8 cellular contexts compared by ENCODE assay signal in the genomic region with DNA sequence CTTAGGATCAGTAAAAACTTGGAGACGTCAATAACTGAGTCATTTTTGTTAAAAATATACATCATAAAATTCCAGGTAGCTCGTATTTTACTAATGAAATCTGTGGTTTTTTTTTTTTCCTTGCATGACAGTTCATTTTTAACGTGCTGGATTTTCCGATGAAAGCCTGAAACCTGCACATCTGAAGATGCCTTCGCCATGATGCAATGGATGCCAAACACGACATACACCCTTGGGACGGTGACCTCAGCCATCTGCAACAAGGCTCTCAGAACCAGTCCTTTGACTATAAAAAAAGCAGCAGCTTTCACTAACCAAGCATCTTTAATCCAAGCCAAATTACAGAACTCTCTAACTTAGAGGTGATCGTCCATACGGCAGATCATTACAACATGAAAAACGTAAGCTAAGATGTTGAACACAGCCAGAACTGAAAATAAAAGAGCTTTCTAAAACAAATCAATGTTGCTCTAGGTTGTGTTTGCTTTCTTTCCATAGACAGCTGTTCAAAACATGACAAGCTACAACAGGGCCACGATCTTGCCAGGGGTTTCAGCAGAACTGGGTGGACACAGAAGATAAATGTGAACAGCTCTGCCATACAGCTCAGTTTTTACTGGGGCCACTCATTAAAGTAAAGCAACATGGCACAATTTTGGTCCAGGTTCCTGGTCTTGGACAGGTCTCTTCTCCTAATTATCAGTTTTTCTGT. TPM values are rescaled to one million over a fixed set of nuclear protein-coding genes. Genes with fewer than 3 reads are reported as not detected.
A peak's percentile ranks its signal among the peaks of the same experiment; 100 is the strongest.
DNase-seq lines count a peak whose midpoint lies in the region; ATAC-seq and TF ChIP-seq lines count a peak whose summit lies in the region.

No MANE protein-coding gene starts in this region.

- peak; percentile 6 for ATAC-seq in GM21619 (IDR thresholded peaks at IDR 0.05; ENCODE audit: unreplicated experiment)
- ATAC-seq in heart right ventricle, result peak in 6 of 8 donors; percentile 27 to 58 (median 49)

- H3K4me3 ChIP-seq in GM06990 (replicated peaks; ENCODE audit: low read depth, low read length), result peak overlapping the region; percentile 43
- peak overlapping the region; percentile 73 for H3K4me3 ChIP-seq in OCI-LY3 (ENCODE audit: low read length)
- peak overlapping the region in 4 of 10 donors; percentile 3 to 20 (median 10) for H3K4me3 ChIP-seq in heart right ventricle

- peak overlapping the region; percentile 72 for H3K9ac ChIP-seq in OCI-LY3 (ENCODE audit: low read length)

- peaks cover 71% of the 10 kb centered on the region for H3K4me1 ChIP-seq in OCI-LY3 (ENCODE audit: low read length)
- H3K4me1 ChIP-seq in heart right ventricle, result peaks cover 0 to 72% (median 23%) of the 10 kb centered on the region in 9 donors

- DNase-seq in GM06990 (ENCODE audit: extremely low read depth, insufficient read length) (no peak), heart right ventricle (no peak), DMS53 (lab: John Stamatoyannopoulos, UW) (no peak), iPS-NIHi11 (ENCODE audit: low spot score) (no peak), H4 (ENCODE audit: low spot score) (no peak), T-helper 9 cell (no peak)

- no peaks in the 10 kb centered on the region for H3K9me3 ChIP-seq in OCI-LY3 (ENCODE audit: insufficient read depth, low read length)
- no peaks in the 10 kb centered on the region for H3K9me3 ChIP-seq in heart right ventricle

- no peaks in the 10 kb centered on the region for H3K27me3 ChIP-seq in GM06990 (replicated peaks; ENCODE audit: control insufficient read depth, insufficient read depth, low read length)
- no peaks in the 10 kb centered on the region for H3K27me3 ChIP-seq in OCI-LY3 (ENCODE audit: low read depth, low read length)
- H3K27me3 ChIP-seq in heart right ventricle, result no peaks in the 10 kb centered on the region

- H3K4me2 ChIP-seq in OCI-LY3 (ENCODE audit: low read length), result peak overlapping the region; percentile 99

- TF ChIP-seq CTCF in GM06990 (IDR thresholded peaks at IDR 0.05; ENCODE audit: insufficient read depth, low read length, poor library complexity, severe bottlenecking) (no peak), OCI-LY3 (IDR thresholded peaks at IDR 0.05; ENCODE audit: low read depth, low read length) (no peak), heart right ventricle (IDR thresholded peaks at IDR 0.05) (no peak)

- H3K36me3 ChIP-seq in GM06990 (ENCODE audit: control insufficient read depth, insufficient read depth, low read length), result peaks cover 6% of the 10 kb centered on the region
- peaks cover 60% of the 10 kb centered on the region for H3K36me3 ChIP-seq in OCI-LY3 (replicated peaks; ENCODE audit: low read depth, low read length)
- peaks cover 0 to 21% (median 0%) of the 10 kb centered on the region in 9 donors for H3K36me3 ChIP-seq in heart right ventricle

- peaks cover 98% of the 10 kb centered on the region for H3K79me2 ChIP-seq in OCI-LY3 (ENCODE audit: low read length)

- WGBS in heart right ventricle, 2 donors, result 57 to 58% methylated on average over 11 of the region's 11 CpGs

- no peak overlapping the region for H2AFZ ChIP-seq in OCI-LY3 (ENCODE audit: low read depth, low read length)

- intact Hi-C loops in heart right ventricle (cut with DNase I), result no loop called here

- H4K20me1 ChIP-seq in OCI-LY3 (ENCODE audit: insufficient read depth, low read length), result peaks cover 83% of the 10 kb centered on the region

- peak overlapping the region; percentile 96 for H3K27ac ChIP-seq in OCI-LY3 (ENCODE audit: low read length)
- peak overlapping the region in 7 of 10 donors; percentile 4 to 79 (median 31) for H3K27ac ChIP-seq in heart right ventricle

RNA-seq across cellular contexts. Expression of a gene that starts 7.8 kb away (rescaled TPM):
- total RNA-seq in heart right ventricle, result 10 to 100 TPM; 20.2 to 38.7 (median 26.6) TPM
- 10 to 100 TPM in 1 of 2 donors, 1 to 10 TPM in 1; 4.0 to 14.3 TPM for polyA plus RNA-seq in heart right ventricle
- 12.2 and 12.7 TPM in 2 replicates for total RNA-seq in H4 (2014; rRNA removed; shearing (Covaris generic))

RNA-seq across cellular contexts. Expression of a gene that starts 48.6 kb away (rescaled TPM):
- total RNA-seq in heart right ventricle, result not detected
- not detected for polyA plus RNA-seq in heart right ventricle
- not detected in 2 replicates for total RNA-seq in H4 (2014; rRNA removed; shearing (Covaris generic))
